Comparison of ENCODE assay signal across 25 cellular contexts in the genomic region with DNA sequence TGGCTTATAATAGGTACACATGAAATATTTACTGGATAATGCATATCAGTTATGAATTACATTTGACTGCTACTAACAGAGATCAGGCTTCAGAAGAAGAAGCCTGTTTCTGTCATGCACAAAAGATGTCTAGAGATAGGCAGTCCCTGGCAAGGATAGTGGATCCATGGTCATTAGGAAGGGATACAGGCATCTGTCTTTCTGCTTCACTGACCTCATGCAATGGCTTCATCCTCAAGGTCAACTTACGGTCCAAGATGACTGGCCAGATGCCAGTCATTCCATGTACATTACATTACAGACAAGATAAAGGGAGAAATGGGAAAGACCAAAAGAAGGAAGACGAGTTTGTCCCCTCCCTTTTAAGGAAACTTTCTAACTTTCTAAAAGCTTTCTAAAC.
DNase-seq lines count a peak whose midpoint lies in the region; ATAC-seq and TF ChIP-seq lines count a peak whose summit lies in the region.
"Had no signal": no experiment of that assay in that cellular context is flagged by ENCODE, and none has a peak within 500 bp of the region (broad histone marks: within the 10 kb centered on the region; RNA-seq: fewer than 3 reads in every experiment).

No MANE protein-coding gene starts in this region.

- H3K9me3 Mint-ChIP-seq in nephron: no peaks in the 10 kb centered on the region
- H3K9me3 Mint-ChIP-seq: type B pancreatic cell had no signal

- H3K27me3 Mint-ChIP-seq in nephron (ENCODE audit: low read depth): peaks cover 5% of the 10 kb centered on the region

- no peak for TF ChIP-seq EP300 in esophagus muscularis mucosa (IDR thresholded peaks at IDR 0.05)

- TF ChIP-seq CTCF in esophagus muscularis mucosa (IDR thresholded peaks at IDR 0.05) (no peak), nephron (IDR thresholded peaks at IDR 0.05; ENCODE audit: unreplicated experiment in 3 of 3) (no peak)

- H3K4me3 ChIP-seq in esophagus muscularis mucosa: no peak overlapping the region
- H3K4me3 ChIP-seq: GM12878, mucosa of descending colon had no signal

- no peaks in the 10 kb centered on the region for H3K36me3 ChIP-seq in esophagus muscularis mucosa
- H3K36me3 ChIP-seq: neutrophil had no signal

- H3K4me3 Mint-ChIP-seq in nephron: no peak overlapping the region
- H3K4me3 Mint-ChIP-seq: stimulated activated naive CD8-positive, alpha-beta T cell treated with anti-CD3 and anti-CD28 coated beads, Interleukin-15, amount 100 ng/mL, for 72 hours; type B pancreatic cell had no signal

- no peak for TF ChIP-seq POLR2A in esophagus muscularis mucosa (IDR thresholded peaks at IDR 0.05; ENCODE audit: low read depth)

- peak overlapping the region in 2 of 3 experiments; percentile 61 to 77 for H3K27ac Mint-ChIP-seq in nephron
- H3K27ac Mint-ChIP-seq: type B pancreatic cell had no signal

- no peaks in the 10 kb centered on the region for H3K9me3 ChIP-seq in esophagus muscularis mucosa
- H3K9me3 ChIP-seq: mucosa of descending colon, neutrophil had no signal

- ATAC-seq in HG03108 (IDR thresholded peaks at IDR 0.05; ENCODE audit: unreplicated experiment): no peak
- ATAC-seq: GM12878; HCT116; left colon; mucosa of descending colon; Panc1; right cardiac atrium; stimulated activated naive CD8-positive, alpha-beta T cell treated with anti-CD3 and anti-CD28 coated beads, Interleukin-15, amount 100 ng/mL, for 72 hours had no signal

- DNase-seq in EH (ENCODE audit: low read depth) (peak; percentile 92), NCI-H446 treated with DMSO at 0.1 percent for 48 hours (lab: John Stamatoyannopoulos, UW) (peak; percentile 52), esophagus muscularis mucosa (ENCODE audit: extremely low spot score) (peak; percentile 4), HK-2 (ENCODE audit: unreplicated experiment) (no peak), NCI-H146 (lab: John Stamatoyannopoulos, UW) (no peak)
- no peak for DNase-seq in activated CD4-positive, alpha-beta T cell treated with anti-CD3 and anti-CD28 coated beads, Interleukin-2, amount 50 U/mL, for 48 hours
- DNase-seq: activated CD4-positive, alpha-beta T cell treated with anti-CD3 and anti-CD28 coated beads for 4 hours; activated gamma-delta T cell treated with Interleukin-2 at 50 U/mL for 16 hours; cerebellar nuclear complex; GDM1; hypothalamus; left colon; mucosa of descending colon; NCI-H1105 treated with DMSO at 0.1 percent for 48 hours; NCI-H69; right cardiac atrium; stimulated activated CD4-positive, alpha-beta T cell treated with anti-CD3 and anti-CD28 coated beads, Interleukin-1b, Interleukin-23, amount 100 ng/mL, for 48 hours; stimulated activated naive CD8-positive, alpha-beta T cell treated with anti-CD3 and anti-CD28 coated beads, Interleukin-15, amount 100 ng/mL, for 72 hours had no signal

- no peak overlapping the region for H3K27ac ChIP-seq in esophagus muscularis mucosa (replicated peaks in 1 of 4)
- H3K27ac ChIP-seq: neutrophil had no signal

- intact Hi-C loops in esophagus muscularis mucosa (cut with DNase I): no loop called here

- peaks cover 0 to 5% (median 0%) of the 10 kb centered on the region in 4 donors for H3K27me3 ChIP-seq in esophagus muscularis mucosa
- H3K27me3 ChIP-seq: neutrophil had no signal

- 53% methylated on average over 2 of the region's 2 CpGs for WGBS in esophagus muscularis mucosa

- peaks cover 0 to 3% (median 0%) of the 10 kb centered on the region in 4 donors for H3K4me1 ChIP-seq in esophagus muscularis mucosa

- H3K36me3 Mint-ChIP-seq in nephron (ENCODE audit: low read depth): no peaks in the 10 kb centered on the region
- H3K36me3 Mint-ChIP-seq: type B pancreatic cell had no signal

- H3K4me1 Mint-ChIP-seq in nephron: peaks cover 43% of the 10 kb centered on the region
- H3K4me1 Mint-ChIP-seq: stimulated activated naive CD8-positive, alpha-beta T cell treated with anti-CD3 and anti-CD28 coated beads, Interleukin-15, amount 100 ng/mL, for 72 hours had no signal

Comparison
In these comparisons a context has a peak if more than half of its experiments do, and no peak if none do; other contexts are left out.
1. DNase-seq: peak in EH (single experiment), NCI-H446 treated with DMSO at 0.1 percent for 48 hours (single experiment) and esophagus muscularis mucosa (single experiment); none in activated CD4-positive, alpha-beta T cell treated with anti-CD3 and anti-CD28 coated beads, Interleukin-2, amount 50 U/mL, for 48 hours (0 of 2), HK-2 (single experiment) and NCI-H146 (single experiment).